In the genomic region with DNA sequence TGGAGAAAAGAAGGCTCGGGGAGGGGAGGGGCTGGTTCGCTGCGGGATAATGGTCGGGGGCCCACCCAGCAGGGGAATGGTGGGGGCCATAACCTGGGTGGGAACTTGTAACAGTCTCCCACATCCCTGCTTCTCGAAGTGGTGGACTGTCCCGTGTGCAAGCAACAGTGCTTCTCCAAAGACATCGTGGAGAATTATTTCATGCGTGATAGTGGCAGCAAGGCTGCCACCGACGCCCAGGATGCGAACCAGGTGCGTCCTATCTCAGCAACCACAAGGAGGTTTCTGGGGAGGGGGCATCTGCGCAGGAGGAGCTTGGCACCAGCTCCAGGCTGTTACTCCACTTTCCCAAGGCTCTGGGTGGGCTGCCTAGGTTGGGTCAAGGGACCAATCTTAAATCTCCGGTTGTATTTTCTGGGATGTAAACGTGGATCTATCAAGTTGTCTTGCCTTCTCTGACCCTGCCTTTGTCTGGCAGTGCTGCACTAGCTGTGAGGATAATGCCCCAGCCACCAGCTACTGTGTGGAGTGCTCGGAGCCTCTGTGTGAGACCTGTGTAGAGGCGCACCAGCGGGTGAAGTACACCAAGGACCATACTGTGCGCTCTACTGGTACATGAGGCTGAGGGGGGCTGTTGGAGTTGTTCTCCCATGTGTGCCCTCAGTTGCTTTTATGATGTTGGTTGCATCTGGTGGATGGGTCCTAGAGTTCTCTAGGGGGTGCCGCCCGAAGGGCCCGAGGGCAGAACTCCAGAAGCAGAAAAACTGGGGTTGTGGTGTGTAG, we compare ENCODE assay signal across 8 cellular contexts. TPM values are rescaled to one million over a fixed set of nuclear protein-coding genes. Genes with fewer than 3 reads are reported as not detected.
A peak's percentile ranks its signal among the peaks of the same experiment; 100 is the strongest.
DNase-seq lines count a peak whose midpoint lies in the region; ATAC-seq and TF ChIP-seq lines count a peak whose summit lies in the region.

No MANE protein-coding gene starts in this region.

- H3K36me3 ChIP-seq in WERI-Rb-1, result peaks cover 55% of the 10 kb centered on the region

- no peaks in the 10 kb centered on the region for H3K27me3 ChIP-seq in WERI-Rb-1 (ENCODE audit: insufficient read depth, low read depth, severe bottlenecking)

- ATAC-seq in HG03460 (IDR thresholded peaks at IDR 0.05; ENCODE audit: unreplicated experiment), result no peak

- TF ChIP-seq CTCF in GM12865 (IDR thresholded peaks at IDR 0.05; ENCODE audit: insufficient read depth, low read depth, low read length, missing control alignments) (no peak), WERI-Rb-1 (IDR thresholded peaks at IDR 0.05; ENCODE audit: low read depth, low read length) (no peak), fibroblast of the aortic adventitia (IDR thresholded peaks at IDR 0.05; ENCODE audit: insufficient read depth, low read length) (no peak), retinal pigment epithelial cell (conservative IDR thresholded peaks at IDR 0.05; ENCODE audit: low read depth, low read length) (no peak)

- peak overlapping the region; percentile 73 for H3K27ac ChIP-seq in WERI-Rb-1

- DNase-seq in GM12865 (ENCODE audit: low read depth) (no peak), WERI-Rb-1 (no peak), fibroblast of the aortic adventitia (ENCODE audit: low read depth) (no peak), retinal pigment epithelial cell (ENCODE audit: low read depth) (no peak), cerebellar nuclear complex (lab: John Stamatoyannopoulos, UW) (no peak), midbrain (lab: John Stamatoyannopoulos, UW) (no peak)
- DNase-seq in activated CD4-positive, alpha-beta T cell treated with anti-CD3 and anti-CD28 coated beads for 4 hours, result no peak

- no peaks in the 10 kb centered on the region for H3K9me3 ChIP-seq in WERI-Rb-1 (ENCODE audit: severe bottlenecking)

- H3K4me3 ChIP-seq in GM12865 (ENCODE audit: low read depth, low read length) (peak overlapping the region; percentile 76), WERI-Rb-1 (ENCODE audit: low read depth, low read length) (peak overlapping the region; percentile 83), fibroblast of the aortic adventitia (ENCODE audit: low read depth, low read length) (peak overlapping the region; percentile 92), retinal pigment epithelial cell (ENCODE audit: low read length) (peak overlapping the region; percentile 95)

RNA-seq across cellular contexts. Expression of gene TRIM28, which starts 1.6 kb away (rescaled TPM):
- total RNA-seq in fibroblast of the aortic adventitia (ENCODE audit: low replicate concordance), result 233 and 474 TPM in 2 replicates

RNA-seq across cellular contexts. Expression of gene CHMP2A, which starts 9.4 kb away (rescaled TPM):
- total RNA-seq in fibroblast of the aortic adventitia (ENCODE audit: low replicate concordance), result 109 and 239 TPM in 2 replicates

RNA-seq across cellular contexts. Expression of gene UBE2M, which starts 12.9 kb away (rescaled TPM):
- 36.8 and 55.1 TPM in 2 replicates for total RNA-seq in fibroblast of the aortic adventitia (ENCODE audit: low replicate concordance)

RNA-seq across cellular contexts. Expression of gene ZBTB45, which starts 25.9 kb away (rescaled TPM):
- total RNA-seq in fibroblast of the aortic adventitia (ENCODE audit: low replicate concordance), result 9.2 and 9.9 TPM in 2 replicates

RNA-seq across cellular contexts. Expression of gene MZF1, which starts 27.7 kb away (rescaled TPM):
- 15.5 and 21.1 TPM in 2 replicates for total RNA-seq in fibroblast of the aortic adventitia (ENCODE audit: low replicate concordance)
